26 cellular contexts compared by ENCODE assay signal in the genomic region with DNA sequence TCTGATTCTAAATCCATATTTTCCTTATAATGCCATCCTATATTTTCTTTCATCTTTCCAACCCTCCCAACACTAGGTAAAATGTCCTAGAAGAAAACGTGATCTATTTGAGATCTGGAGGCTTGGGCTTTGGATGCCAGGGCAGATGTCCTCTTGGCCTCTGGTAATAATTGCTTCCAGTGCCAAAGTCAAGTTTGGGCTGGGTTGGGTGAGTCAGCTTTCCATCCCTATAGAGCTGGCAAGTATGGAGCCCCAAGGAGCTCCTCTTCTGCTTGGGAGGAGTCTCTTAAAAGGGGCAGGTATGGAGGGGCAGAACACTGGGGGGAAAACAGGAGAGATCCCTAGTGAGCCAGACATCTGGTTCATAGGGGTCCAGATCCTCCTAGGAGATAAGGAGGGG. TPM values are rescaled to one million over a fixed set of nuclear protein-coding genes. Genes with fewer than 3 reads are reported as not detected.
DNase-seq lines count a peak whose midpoint lies in the region; ATAC-seq, FAIRE-seq and TF ChIP-seq lines count a peak whose summit lies in the region.
"Had no signal": no experiment of that assay in that cellular context is flagged by ENCODE, and none has a peak within 500 bp of the region (broad histone marks: within the 10 kb centered on the region; RNA-seq: fewer than 3 reads in every experiment).

No MANE protein-coding gene starts in this region.

- in situ Hi-C loops in HepG2 (cut with HindIII; ENCODE audit: extremely low pct_ligation_motif_present, low pct_unique_long_range_greater_than_20kb) (no loop called here), GM13976 (cut with MboI; ENCODE audit: low sequenced_read_pairs, unreplicated experiment) (no loop called here)

- no peaks in the 10 kb centered on the region for H4K20me1 ChIP-seq in HepG2 (ENCODE audit: insufficient read depth, low read length)

- intact Hi-C loops in HepG2 (cut with micrococcal nuclease; ENCODE audit: unreplicated experiment): no loop called here

- H3K36me3 ChIP-seq in liver (ENCODE audit: control insufficient read depth in 4 of 4, insufficient read depth in 3 of 4, low read depth in 1 of 4, low read length in 3 of 4) (no peaks in the 10 kb centered on the region), HepG2 (replicated peaks in 1 of 2; ENCODE audit: control insufficient read depth in 1 of 2, insufficient read depth in 2 of 2, low read length in 2 of 2) (no peaks in the 10 kb centered on the region), duodenal mucosa (ENCODE audit: control insufficient read depth in 1 of 2, insufficient read depth in 2 of 2, low read length in 2 of 2) (peaks cover under 1 to 4% of the 10 kb centered on the region in 2 donors), mucosa of stomach (ENCODE audit: control insufficient read depth, insufficient read depth, low read length) (peaks cover 15% of the 10 kb centered on the region)
- H3K36me3 ChIP-seq: BE2C, cardiac muscle cell, SJSA1 had no signal

- POLR2A ChIA-PET in HepG2 (lab: Yijun Ruan, JAX): interaction anchor here (1.1 kb wide), 1 partner anchor 24 kb away, joined by 5 read pairs; the partner anchor contains the start of gene PFKFB2

- 33% methylated on average over 1 of the region's 1 CpG for WGBS in liver
- 44% methylated on average over 1 of the region's 1 CpG for WGBS in HepG2 (ENCODE audit: low lambda C conversion rate)

- no peak overlapping the region for H3K27ac ChIP-seq in liver (ENCODE audit: low read depth in 1 of 2, low read length in 2 of 2)
- no peak overlapping the region for H3K27ac ChIP-seq in HepG2 (ENCODE audit: extremely low read length, insufficient read depth, low read length)
- H3K27ac ChIP-seq in duodenal mucosa (ENCODE audit: low read depth, low read length): peak overlapping the region; percentile 43
- H3K27ac ChIP-seq: cardiac muscle cell, SJSA1 had no signal

- no peak overlapping the region for H3K4me3 ChIP-seq in liver (ENCODE audit: low read depth in 1 of 3, low read length in 3 of 3)
- no peak overlapping the region for H3K4me3 ChIP-seq in HepG2 (replicated peaks in 1 of 3; ENCODE audit: insufficient read depth in 1 of 3, low read depth in 2 of 3, low read length in 3 of 3)
- H3K4me3 ChIP-seq in duodenal mucosa (ENCODE audit: low read depth in 1 of 2, low read length in 2 of 2): peak overlapping the region; percentile 30 to 77
- H3K4me3 ChIP-seq in mucosa of stomach (ENCODE audit: low read length): no peak overlapping the region
- H3K4me3 ChIP-seq: cardiac muscle cell, SJSA1 had no signal

- no peaks in the 10 kb centered on the region for H3K79me2 ChIP-seq in HepG2 (ENCODE audit: insufficient read depth, low read length)

- H3K9ac ChIP-seq in liver (ENCODE audit: low read depth in 1 of 2, low read length in 2 of 2) (no peak overlapping the region), HepG2 (ENCODE audit: insufficient read depth, low read depth, low read length) (no peak overlapping the region), duodenal mucosa (ENCODE audit: low read depth in 1 of 2, low read length in 2 of 2) (peak overlapping the region in 1 of 2 donors; percentile 78), mucosa of stomach (ENCODE audit: low read length) (peak overlapping the region; percentile 79)

- TF ChIP-seq RAD21 in liver (IDR thresholded peaks at IDR 0.05) (no peak), HepG2 (CRISPR knock-in tag; IDR thresholded peaks at IDR 0.05) (no peak)

- no peak overlapping the region for H3K4me2 ChIP-seq in HepG2 (ENCODE audit: low read depth, low read length)

- BruUV-seq in HepG2 (replicated peaks; lab: Mats Ljungman, UMichigan): no TSS peak

- no peak for TF ChIP-seq POLR2A in HepG2 (IDR thresholded peaks at IDR 0.05; ENCODE audit: insufficient read depth in 1 of 2, low read depth in 2 of 2, low read length in 2 of 2)

- FAIRE-seq in HepG2 (lab: Jason Lieb, UNC): no peak

- H2AFZ ChIP-seq in HepG2 (ENCODE audit: low read length): no peak overlapping the region

- ATAC-seq in HepG2 (no peak), GM19467 (IDR thresholded peaks at IDR 0.05; ENCODE audit: unreplicated experiment) (no peak), HG03095 (IDR thresholded peaks at IDR 0.05; ENCODE audit: unreplicated experiment) (no peak)
- ATAC-seq: T-helper 17 cell had no signal

- TF ChIP-seq CTCF in liver (IDR thresholded peaks at IDR 0.05; ENCODE audit: low read depth, low read length, missing input control) (no peak), HepG2 (CRISPR knock-in tag; IDR thresholded peaks at IDR 0.05) (no peak), GM20000 (IDR thresholded peaks at IDR 0.05; ENCODE audit: extremely low read depth, missing control alignments) (no peak), GM13976 (IDR thresholded peaks at IDR 0.05; ENCODE audit: borderline replicate concordance, control extremely low read depth, extremely low read depth, insufficient read depth, missing control alignments) (no peak)

- no peak for TF ChIP-seq EP300 in HepG2 (IDR thresholded peaks at IDR 0.05; ENCODE audit: low read depth in 2 of 2, low read length in 2 of 2)
- no peak for TF ChIP-seq EP300 in HepG2 (CRISPR knock-in tag; IDR thresholded peaks at IDR 0.05; ENCODE audit: borderline replicate concordance)

- no peak for DNase-seq in HepG2 (ENCODE audit: low spot score)
- DNase-seq in GM20000 (ENCODE audit: low spot score): no peak
- DNase-seq in GM13976 (ENCODE audit: low spot score): no peak
- DNase-seq: activated CD4-positive, alpha-beta T cell treated with anti-CD3 and anti-CD28 coated beads, Interleukin-2, amount 50 U/mL, for 4 hours; activated gamma-delta T cell; activated T-cell treated with anti-CD3 and anti-CD28 coated beads for 4 hours; BE2C; Caco-2; HCEC 1CT; midbrain; NCI-H2171 treated with DMSO at 0.1 percent for 48 hours; OCI-M1; stimulated activated CD4-positive, alpha-beta T cell treated with anti-CD3 and anti-CD28 coated beads, Interleukin-4, amount 100 ng/mL, for 1 hour; T-helper 17 cell had no signal

- H3K9me3 ChIP-seq in liver (ENCODE audit: control insufficient read depth in 4 of 4, low read length in 3 of 4) (no peaks in the 10 kb centered on the region), HepG2 (ENCODE audit: low read length) (no peaks in the 10 kb centered on the region), duodenal mucosa (ENCODE audit: control insufficient read depth in 1 of 2, low read length in 2 of 2) (no peaks in the 10 kb centered on the region), mucosa of stomach (ENCODE audit: control insufficient read depth, low read length) (no peaks in the 10 kb centered on the region)
- H3K9me3 ChIP-seq: BE2C, Caco-2, SJSA1 had no signal

- H3K4me1 ChIP-seq in liver (ENCODE audit: control insufficient read depth in 4 of 4, insufficient read depth in 4 of 4, low read length in 3 of 4) (peaks cover 9 to 29% (median 25%) of the 10 kb centered on the region in 4 donors), HepG2 (ENCODE audit: insufficient read depth, low read length) (peaks cover 100% of the 10 kb centered on the region), duodenal mucosa (ENCODE audit: control insufficient read depth in 1 of 2, insufficient read depth in 2 of 2, low read length in 2 of 2) (peaks cover 46 to 68% of the 10 kb centered on the region in 2 donors), mucosa of stomach (ENCODE audit: control insufficient read depth, insufficient read depth, low read length) (peaks cover 60% of the 10 kb centered on the region)
- H3K4me1 ChIP-seq: BE2C had no signal

- H3K27me3 ChIP-seq in liver (ENCODE audit: control insufficient read depth in 4 of 4, insufficient read depth in 4 of 4, low read length in 3 of 4): no peaks in the 10 kb centered on the region
- no peaks in the 10 kb centered on the region for H3K27me3 ChIP-seq in HepG2 (ENCODE audit: control insufficient read depth in 1 of 2, insufficient read depth in 2 of 2, low read length in 2 of 2)
- H3K27me3 ChIP-seq in duodenal mucosa (ENCODE audit: control insufficient read depth in 1 of 2, insufficient read depth in 2 of 2, low read length in 2 of 2): peaks cover 0 to 3% of the 10 kb centered on the region in 2 donors
- no peaks in the 10 kb centered on the region for H3K27me3 ChIP-seq in mucosa of stomach (ENCODE audit: control insufficient read depth, insufficient read depth, low read length)
- H3K27me3 ChIP-seq: cardiac muscle cell, SJSA1 had no signal

- CTCF ChIA-PET in HepG2 (lab: Yijun Ruan, JAX; ENCODE audit: low intra/inter-chr PET ratio, low total read pairs): no interaction called here

RNA-seq across cellular contexts. Expression of gene C1orf116, which starts 3.7 kb away (rescaled TPM):
- total RNA-seq in liver (under 1 TPM; 0.59 to 0.79 TPM), HepG2 (2016; rRNA removed; fragmentation: Illumina TruSeq; extraction: Trizol) (0.95 and 1.1 TPM in 2 replicates)
- polyA plus RNA-seq in liver (under 1 TPM; 0.27 to 0.33 TPM), HepG2 (2011; rRNA removed) (0.51 and 0.77 TPM in 2 replicates)
- total RNA-seq in HepG2 (2016; cell fraction: cytosol; rRNA removed; fragmentation: Illumina TruSeq; extraction: Trizol; ENCODE audit: low read depth): 0.18 and 0.20 TPM in 2 replicates
- total RNA-seq in HepG2 (2016; cell fraction: insoluble cytoplasmic fraction; rRNA removed; fragmentation: Illumina TruSeq; extraction: Trizol): 0.80 and 0.89 TPM in 2 replicates
- total RNA-seq in HepG2 (2016; cell fraction: membrane; rRNA removed; fragmentation: Illumina TruSeq; extraction: Trizol): 0.56 and 0.65 TPM in 2 replicates
- total RNA-seq in HepG2 (2016; cell fraction: nucleus; rRNA removed; fragmentation: Illumina TruSeq; extraction: Trizol): 1.0 and 1.1 TPM in 2 replicates
- polyA plus RNA-seq in HepG2 (2011; cell fraction: cytosol; rRNA removed): 0.20 and 0.29 TPM in 2 replicates
- 1.0 and 1.2 TPM in 2 replicates for polyA plus RNA-seq in HepG2 (2011; cell fraction: nucleus; rRNA removed)
- polyA plus RNA-seq in HepG2 (2012): 0.36 and 0.48 TPM in 2 replicates
- 0.09 and 0.16 TPM in 2 replicates for polyA plus RNA-seq in HepG2 (2016; cell fraction: cytosol; fragmentation: Illumina TruSeq; extraction: Trizol; ENCODE audit: low read depth)
- 1.4 and 1.6 TPM in 2 replicates for polyA plus RNA-seq in HepG2 (2016; cell fraction: insoluble cytoplasmic fraction; fragmentation: Illumina TruSeq; extraction: Trizol; ENCODE audit: low read depth)
- 0.35 and 0.52 TPM in 2 replicates for polyA plus RNA-seq in HepG2 (2016; cell fraction: membrane; fragmentation: Illumina TruSeq; extraction: Trizol; ENCODE audit: low read depth)
- polyA plus RNA-seq in HepG2 (2016; cell fraction: nucleus; fragmentation: Illumina TruSeq; extraction: Trizol; ENCODE audit: insufficient read depth, low read depth): 1.4 and 1.9 TPM in 2 replicates
- 0.80 TPM in 2 replicates for polyA minus RNA-seq in HepG2 (2011; rRNA and poly(A)+ RNA removed; ENCODE audit: low replicate concordance)
- 0.44 and 0.69 TPM in 2 replicates for polyA minus RNA-seq in HepG2 (2011; cell fraction: cytosol; rRNA and poly(A)+ RNA removed)
- 1.5 and 2.6 TPM in 2 replicates for polyA minus RNA-seq in HepG2 (2011; cell fraction: nucleus; rRNA and poly(A)+ RNA removed)
- total RNA-seq: posterior vena cava, skeletal muscle tissue had no signal
- polyA plus RNA-seq: neural cell had no signal

RNA-seq across cellular contexts. Expression of gene YOD1, which starts 22.1 kb away (rescaled TPM):
- total RNA-seq in liver (10 to 100 TPM in 1 of 2 donors, 1 to 10 TPM in 1; 7.7 to 79.4 TPM), HepG2 (2016; rRNA removed; fragmentation: Illumina TruSeq; extraction: Trizol) (9.1 and 14.1 TPM in 2 replicates)
- polyA plus RNA-seq in liver (1 to 10 TPM; 1.3 to 1.8 TPM), HepG2 (2011; rRNA removed) (2.5 and 3.4 TPM in 2 replicates)
- 0.91 and 1.1 TPM in 2 replicates for total RNA-seq in HepG2 (2016; cell fraction: cytosol; rRNA removed; fragmentation: Illumina TruSeq; extraction: Trizol; ENCODE audit: low read depth)
- 9.1 and 13.9 TPM in 2 replicates for total RNA-seq in HepG2 (2016; cell fraction: insoluble cytoplasmic fraction; rRNA removed; fragmentation: Illumina TruSeq; extraction: Trizol)
- total RNA-seq in HepG2 (2016; cell fraction: membrane; rRNA removed; fragmentation: Illumina TruSeq; extraction: Trizol): 5.3 and 5.7 TPM in 2 replicates
- total RNA-seq in HepG2 (2016; cell fraction: nucleus; rRNA removed; fragmentation: Illumina TruSeq; extraction: Trizol): 14.7 and 16.3 TPM in 2 replicates
- 1.1 and 1.7 TPM in 2 replicates for polyA plus RNA-seq in HepG2 (2011; cell fraction: cytosol; rRNA removed)
- 4.1 and 4.8 TPM in 2 replicates for polyA plus RNA-seq in HepG2 (2011; cell fraction: nucleus; rRNA removed)
- polyA plus RNA-seq in HepG2 (2012): 3.9 and 4.9 TPM in 2 replicates
- 0.36 and 0.38 TPM in 2 replicates for polyA plus RNA-seq in HepG2 (2016; cell fraction: cytosol; fragmentation: Illumina TruSeq; extraction: Trizol; ENCODE audit: low read depth)
- polyA plus RNA-seq in HepG2 (2016; cell fraction: insoluble cytoplasmic fraction; fragmentation: Illumina TruSeq; extraction: Trizol; ENCODE audit: low read depth): 9.5 and 10.5 TPM in 2 replicates
- 2.4 and 2.5 TPM in 2 replicates for polyA plus RNA-seq in HepG2 (2016; cell fraction: membrane; fragmentation: Illumina TruSeq; extraction: Trizol; ENCODE audit: low read depth)
- 15.7 and 15.8 TPM in 2 replicates for polyA plus RNA-seq in HepG2 (2016; cell fraction: nucleus; fragmentation: Illumina TruSeq; extraction: Trizol; ENCODE audit: insufficient read depth, low read depth)
- polyA minus RNA-seq in HepG2 (2011; rRNA and poly(A)+ RNA removed; ENCODE audit: low replicate concordance): 2.4 and 7.1 TPM in 2 replicates
- 3.2 and 3.8 TPM in 2 replicates for polyA minus RNA-seq in HepG2 (2011; cell fraction: cytosol; rRNA and poly(A)+ RNA removed)
- 16.9 and 21.2 TPM in 2 replicates for polyA minus RNA-seq in HepG2 (2011; cell fraction: nucleus; rRNA and poly(A)+ RNA removed)

RNA-seq across cellular contexts. Expression of gene PFKFB2, which starts 24.2 kb away (rescaled TPM):
- total RNA-seq in liver: 1 to 10 TPM; 4.0 to 5.9 TPM
- 1 to 10 TPM; 1.5 to 2.0 TPM for polyA plus RNA-seq in liver
- 9.4 and 10.6 TPM in 2 replicates for total RNA-seq in HepG2 (2016; rRNA removed; fragmentation: Illumina TruSeq; extraction: Trizol)
- 0.62 and 0.71 TPM in 2 replicates for total RNA-seq in HepG2 (2016; cell fraction: cytosol; rRNA removed; fragmentation: Illumina TruSeq; extraction: Trizol; ENCODE audit: low read depth)
- 10.2 and 10.9 TPM in 2 replicates for total RNA-seq in HepG2 (2016; cell fraction: insoluble cytoplasmic fraction; rRNA removed; fragmentation: Illumina TruSeq; extraction: Trizol)
- total RNA-seq in HepG2 (2016; cell fraction: membrane; rRNA removed; fragmentation: Illumina TruSeq; extraction: Trizol): 2.7 and 2.9 TPM in 2 replicates
- 12.6 and 18.6 TPM in 2 replicates for total RNA-seq in HepG2 (2016; cell fraction: nucleus; rRNA removed; fragmentation: Illumina TruSeq; extraction: Trizol)
- polyA plus RNA-seq in HepG2 (2011; rRNA removed): 3.9 and 4.6 TPM in 2 replicates
- 1.8 and 2.7 TPM in 2 replicates for polyA plus RNA-seq in HepG2 (2011; cell fraction: cytosol; rRNA removed)
- 8.6 and 10.6 TPM in 2 replicates for polyA plus RNA-seq in HepG2 (2011; cell fraction: nucleus; rRNA removed)
- 3.6 and 4.1 TPM in 2 replicates for polyA plus RNA-seq in HepG2 (2012)
- polyA plus RNA-seq in HepG2 (2016; cell fraction: cytosol; fragmentation: Illumina TruSeq; extraction: Trizol; ENCODE audit: low read depth): 0.22 and 0.25 TPM in 2 replicates
- 5.0 TPM in 2 replicates for polyA plus RNA-seq in HepG2 (2016; cell fraction: insoluble cytoplasmic fraction; fragmentation: Illumina TruSeq; extraction: Trizol; ENCODE audit: low read depth)
- 0.60 and 0.72 TPM in 2 replicates for polyA plus RNA-seq in HepG2 (2016; cell fraction: membrane; fragmentation: Illumina TruSeq; extraction: Trizol; ENCODE audit: low read depth)
- polyA plus RNA-seq in HepG2 (2016; cell fraction: nucleus; fragmentation: Illumina TruSeq; extraction: Trizol; ENCODE audit: insufficient read depth, low read depth): 16.4 and 17.0 TPM in 2 replicates
- polyA minus RNA-seq in HepG2 (2011; rRNA and poly(A)+ RNA removed; ENCODE audit: low replicate concordance): 5.5 and 25.8 TPM in 2 replicates
- 2.8 and 3.1 TPM in 2 replicates for polyA minus RNA-seq in HepG2 (2011; cell fraction: cytosol; rRNA and poly(A)+ RNA removed)
- polyA minus RNA-seq in HepG2 (2011; cell fraction: nucleus; rRNA and poly(A)+ RNA removed): 11.5 and 15.7 TPM in 2 replicates

RNA-seq across cellular contexts. Expression of gene FCAMR, which starts 58.6 kb away (rescaled TPM):
- total RNA-seq in liver (under 1 TPM; 0.14 to 0.59 TPM), HepG2 (2016; rRNA removed; fragmentation: Illumina TruSeq; extraction: Trizol) (not detected in 2 replicates)
- polyA plus RNA-seq in liver (under 1 TPM; 0.23 to 0.54 TPM), HepG2 (2011; rRNA removed) (not detected in 2 replicates)
- not detected in 2 replicates for total RNA-seq in HepG2 (2016; cell fraction: cytosol; rRNA removed; fragmentation: Illumina TruSeq; extraction: Trizol; ENCODE audit: low read depth)
- not detected in 2 replicates for total RNA-seq in HepG2 (2016; cell fraction: insoluble cytoplasmic fraction; rRNA removed; fragmentation: Illumina TruSeq; extraction: Trizol)
- total RNA-seq in HepG2 (2016; cell fraction: membrane; rRNA removed; fragmentation: Illumina TruSeq; extraction: Trizol): not detected in 2 replicates
- not detected in 2 replicates for total RNA-seq in HepG2 (2016; cell fraction: nucleus; rRNA removed; fragmentation: Illumina TruSeq; extraction: Trizol)
- not detected in 2 replicates for polyA plus RNA-seq in HepG2 (2011; cell fraction: cytosol; rRNA removed)
- not detected in 2 replicates for polyA plus RNA-seq in HepG2 (2011; cell fraction: nucleus; rRNA removed)
- polyA plus RNA-seq in HepG2 (2012): not detected in 2 replicates
- polyA plus RNA-seq in HepG2 (2016; cell fraction: cytosol; fragmentation: Illumina TruSeq; extraction: Trizol; ENCODE audit: low read depth): not detected in 2 replicates
- not detected in 2 replicates for polyA plus RNA-seq in HepG2 (2016; cell fraction: insoluble cytoplasmic fraction; fragmentation: Illumina TruSeq; extraction: Trizol; ENCODE audit: low read depth)
- polyA plus RNA-seq in HepG2 (2016; cell fraction: membrane; fragmentation: Illumina TruSeq; extraction: Trizol; ENCODE audit: low read depth): not detected in 2 replicates
- polyA plus RNA-seq in HepG2 (2016; cell fraction: nucleus; fragmentation: Illumina TruSeq; extraction: Trizol; ENCODE audit: insufficient read depth, low read depth): not detected in 2 replicates
- not detected in 2 replicates for polyA minus RNA-seq in HepG2 (2011; rRNA and poly(A)+ RNA removed; ENCODE audit: low replicate concordance)
- polyA minus RNA-seq in HepG2 (2011; cell fraction: cytosol; rRNA and poly(A)+ RNA removed): not detected in 2 replicates
- polyA minus RNA-seq in HepG2 (2011; cell fraction: nucleus; rRNA and poly(A)+ RNA removed): not detected in 2 replicates
- total RNA-seq: A172, cardiac muscle cell, posterior vena cava, SJSA1, skeletal muscle tissue, T-helper 17 cell, urinary bladder had no signal
- polyA plus RNA-seq: cardiac muscle cell, neural cell, urinary bladder had no signal

RNA-seq across cellular contexts. Expression of gene C4BPB, which starts 59.8 kb away (rescaled TPM):
- total RNA-seq in liver: 100 to 1,000 TPM in 1 of 2 donors, 10 to 100 TPM in 1; 59.7 to 460 TPM
- 100 to 1,000 TPM; 399 to 404 TPM for polyA plus RNA-seq in liver
- total RNA-seq in HepG2 (2016; rRNA removed; fragmentation: Illumina TruSeq; extraction: Trizol): 115 and 155 TPM in 2 replicates
- total RNA-seq in HepG2 (2016; cell fraction: cytosol; rRNA removed; fragmentation: Illumina TruSeq; extraction: Trizol; ENCODE audit: low read depth): 32.6 and 35.5 TPM in 2 replicates
- total RNA-seq in HepG2 (2016; cell fraction: insoluble cytoplasmic fraction; rRNA removed; fragmentation: Illumina TruSeq; extraction: Trizol): 103 and 158 TPM in 2 replicates
- total RNA-seq in HepG2 (2016; cell fraction: membrane; rRNA removed; fragmentation: Illumina TruSeq; extraction: Trizol): 54.7 and 56.1 TPM in 2 replicates
- total RNA-seq in HepG2 (2016; cell fraction: nucleus; rRNA removed; fragmentation: Illumina TruSeq; extraction: Trizol): 137 and 149 TPM in 2 replicates
- polyA plus RNA-seq in HepG2 (2011; rRNA removed): 266 and 267 TPM in 2 replicates
- polyA plus RNA-seq in HepG2 (2011; cell fraction: cytosol; rRNA removed): 125 and 190 TPM in 2 replicates
- polyA plus RNA-seq in HepG2 (2011; cell fraction: nucleus; rRNA removed): 342 and 476 TPM in 2 replicates
- polyA plus RNA-seq in HepG2 (2012): 127 and 145 TPM in 2 replicates
- 28.4 and 30.6 TPM in 2 replicates for polyA plus RNA-seq in HepG2 (2016; cell fraction: cytosol; fragmentation: Illumina TruSeq; extraction: Trizol; ENCODE audit: low read depth)
- 83.2 and 84.7 TPM in 2 replicates for polyA plus RNA-seq in HepG2 (2016; cell fraction: insoluble cytoplasmic fraction; fragmentation: Illumina TruSeq; extraction: Trizol; ENCODE audit: low read depth)
- polyA plus RNA-seq in HepG2 (2016; cell fraction: membrane; fragmentation: Illumina TruSeq; extraction: Trizol; ENCODE audit: low read depth): 38.4 and 38.5 TPM in 2 replicates
- polyA plus RNA-seq in HepG2 (2016; cell fraction: nucleus; fragmentation: Illumina TruSeq; extraction: Trizol; ENCODE audit: insufficient read depth, low read depth): 222 and 224 TPM in 2 replicates
- 81.3 and 321 TPM in 2 replicates for polyA minus RNA-seq in HepG2 (2011; rRNA and poly(A)+ RNA removed; ENCODE audit: low replicate concordance)
- 34.7 and 50.0 TPM in 2 replicates for polyA minus RNA-seq in HepG2 (2011; cell fraction: cytosol; rRNA and poly(A)+ RNA removed)
- polyA minus RNA-seq in HepG2 (2011; cell fraction: nucleus; rRNA and poly(A)+ RNA removed): 175 and 265 TPM in 2 replicates
- total RNA-seq: cardiac muscle cell, skeletal muscle tissue had no signal
- polyA plus RNA-seq: cardiac muscle cell, neural cell had no signal

Comparison
In these comparisons a context has a peak if more than half of its experiments do, and no peak if none do; other contexts are left out.
1. H3K4me3 ChIP-seq: peak in duodenal mucosa (2 of 2); none in liver (0 of 3), HepG2 (0 of 3) and mucosa of stomach (single experiment).